15 cellular contexts compared by ENCODE assay signal in the genomic region with DNA sequence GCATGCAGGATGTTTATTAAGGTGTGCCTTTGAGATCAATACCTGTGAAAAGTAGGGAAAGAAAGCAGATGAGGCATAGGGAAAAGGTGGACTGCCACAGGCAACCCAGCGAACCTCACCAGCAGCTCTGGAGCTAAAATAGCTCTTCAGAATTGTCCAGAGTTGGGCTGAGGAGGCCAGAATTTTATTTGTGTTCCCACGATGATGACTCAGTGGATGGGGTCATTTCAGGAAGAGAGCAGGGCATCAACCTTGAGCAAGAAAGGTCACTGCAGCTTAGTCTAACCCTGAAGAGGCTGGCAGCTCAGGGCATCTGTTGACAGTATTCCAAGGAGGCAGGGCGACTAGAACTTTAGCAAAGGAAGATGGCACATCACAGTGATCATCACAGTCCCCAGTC.
DNase-seq lines count a peak whose midpoint lies in the region; ATAC-seq and TF ChIP-seq lines count a peak whose summit lies in the region.
"Had no signal": no experiment of that assay in that cellular context is flagged by ENCODE, and none has a peak within 500 bp of the region (broad histone marks: within the 10 kb centered on the region; RNA-seq: fewer than 3 reads in every experiment).

No MANE protein-coding gene starts in this region.

- H3K27ac ChIP-seq in hepatocyte, result peak overlapping the region; percentile 44
- H3K27ac ChIP-seq: coronary artery, heart left ventricle, testis had no signal

- H4K20me1 ChIP-seq in hepatocyte (ENCODE audit: insufficient read depth, poor library complexity, severe bottlenecking), result no peaks in the 10 kb centered on the region

- H3K9me2 ChIP-seq in hepatocyte (replicated peaks; ENCODE audit: insufficient read depth), result no peaks in the 10 kb centered on the region

- no peaks in the 10 kb centered on the region for H3K4me1 ChIP-seq in hepatocyte (ENCODE audit: insufficient read depth)
- H3K4me1 ChIP-seq: heart left ventricle, testis had no signal

- peak overlapping the region; percentile 44 for H3K4me2 ChIP-seq in hepatocyte

- H3K79me2 ChIP-seq in hepatocyte, result no peaks in the 10 kb centered on the region

- DNase-seq in ELF-1 (ENCODE audit: low read depth, low spot score), result peak; percentile 12
- no peak for DNase-seq in hepatocyte (ENCODE audit: low spot score)
- peak; percentile 59 for DNase-seq in renal cortical epithelial cell (ENCODE audit: low read depth)
- DNase-seq in NCI-H1417 treated with DMSO at 0.1 percent for 48 hours (lab: John Stamatoyannopoulos, UW), result no peak
- no peak for DNase-seq in cerebellar cortex (ENCODE audit: low spot score)
- DNase-seq: CD8-positive, alpha-beta T cell; heart left ventricle; occipital lobe; testis had no signal

- H3K27me3 ChIP-seq in hepatocyte, result no peaks in the 10 kb centered on the region
- H3K27me3 ChIP-seq: heart left ventricle, testis had no signal

- no peaks in the 10 kb centered on the region for H3K9me3 ChIP-seq in hepatocyte (ENCODE audit: low read depth)
- H3K9me3 ChIP-seq: heart left ventricle, testis had no signal

- H2AFZ ChIP-seq in hepatocyte, result no peak overlapping the region

- no peaks in the 10 kb centered on the region for H3K36me3 ChIP-seq in hepatocyte (replicated peaks; ENCODE audit: insufficient read depth, low read depth)
- H3K36me3 ChIP-seq: heart left ventricle had no signal

- peak; percentile 40 for ATAC-seq in SK-N-SH treated with all-trans-retinoic acid at 6 μM for 48 hours
- ATAC-seq in HG02840 (IDR thresholded peaks at IDR 0.05; ENCODE audit: low FRiP score, unreplicated experiment), result no peak
- ATAC-seq in HG02571 (IDR thresholded peaks at IDR 0.05; ENCODE audit: unreplicated experiment), result no peak
- ATAC-seq: CD8-positive, alpha-beta T cell; heart left ventricle; sciatic nerve; stimulated activated memory B cell treated with anti-CD40 and anti-IgM and Interleukin-4, amounts not matched to agents 10 μg/mL and 1 μg/mL and 100 μg/mL, for 72 hours had no signal

- H3K4me3 ChIP-seq in hepatocyte, result no peak overlapping the region
- H3K4me3 ChIP-seq: coronary artery, heart left ventricle, testis had no signal

- WGBS in hepatocyte (ENCODE audit: low lambda C conversion rate, missing lambda C conversion rate), result 60% methylated on average over 3 of the region's 3 CpGs

- TF ChIP-seq CTCF in hepatocyte (IDR thresholded peaks at IDR 0.05; ENCODE audit: poor library complexity), result no peak

TF ChIP-seq in SK-N-SH treated with all-trans-retinoic acid at 6 μM for 48 hours, 23 proteins besides CTCF, POLR2A, EP300 and RAD21:
- TF ChIP-seq PATZ1 (CRISPR knock-in tag; IDR thresholded peaks at IDR 0.05; ENCODE audit: borderline replicate concordance) (no peak), OSR1 (CRISPR knock-in tag; IDR thresholded peaks at IDR 0.05) (no peak), BACH2 (CRISPR knock-in tag; IDR thresholded peaks at IDR 0.05; ENCODE audit: borderline replicate concordance) (no peak), ZNF565 (CRISPR knock-in tag; conservative IDR thresholded peaks at IDR 0.05; ENCODE audit: low read depth) (no peak), ZC3H10 (CRISPR knock-in tag; IDR thresholded peaks at IDR 0.05) (no peak), POU6F1 (CRISPR knock-in tag; IDR thresholded peaks at IDR 0.05; ENCODE audit: borderline replicate concordance, low read depth) (no peak), SNAI2 (CRISPR knock-in tag; IDR thresholded peaks at IDR 0.05) (no peak), ISL1 (CRISPR knock-in tag; IDR thresholded peaks at IDR 0.05) (no peak), CREB5 (CRISPR knock-in tag; IDR thresholded peaks at IDR 0.05; ENCODE audit: low read depth) (no peak), ESRRG (CRISPR knock-in tag; IDR thresholded peaks at IDR 0.05) (no peak), RARB (CRISPR knock-in tag; IDR thresholded peaks at IDR 0.05) (no peak), TCF4 (CRISPR knock-in tag; IDR thresholded peaks at IDR 0.05; ENCODE audit: borderline replicate concordance) (no peak), ARNTL (CRISPR knock-in tag; IDR thresholded peaks at IDR 0.05; ENCODE audit: borderline replicate concordance, low read depth) (no peak), TOX (CRISPR knock-in tag; IDR thresholded peaks at IDR 0.05; ENCODE audit: borderline replicate concordance) (no peak)
- TF ChIP-seq, protein P1, sequence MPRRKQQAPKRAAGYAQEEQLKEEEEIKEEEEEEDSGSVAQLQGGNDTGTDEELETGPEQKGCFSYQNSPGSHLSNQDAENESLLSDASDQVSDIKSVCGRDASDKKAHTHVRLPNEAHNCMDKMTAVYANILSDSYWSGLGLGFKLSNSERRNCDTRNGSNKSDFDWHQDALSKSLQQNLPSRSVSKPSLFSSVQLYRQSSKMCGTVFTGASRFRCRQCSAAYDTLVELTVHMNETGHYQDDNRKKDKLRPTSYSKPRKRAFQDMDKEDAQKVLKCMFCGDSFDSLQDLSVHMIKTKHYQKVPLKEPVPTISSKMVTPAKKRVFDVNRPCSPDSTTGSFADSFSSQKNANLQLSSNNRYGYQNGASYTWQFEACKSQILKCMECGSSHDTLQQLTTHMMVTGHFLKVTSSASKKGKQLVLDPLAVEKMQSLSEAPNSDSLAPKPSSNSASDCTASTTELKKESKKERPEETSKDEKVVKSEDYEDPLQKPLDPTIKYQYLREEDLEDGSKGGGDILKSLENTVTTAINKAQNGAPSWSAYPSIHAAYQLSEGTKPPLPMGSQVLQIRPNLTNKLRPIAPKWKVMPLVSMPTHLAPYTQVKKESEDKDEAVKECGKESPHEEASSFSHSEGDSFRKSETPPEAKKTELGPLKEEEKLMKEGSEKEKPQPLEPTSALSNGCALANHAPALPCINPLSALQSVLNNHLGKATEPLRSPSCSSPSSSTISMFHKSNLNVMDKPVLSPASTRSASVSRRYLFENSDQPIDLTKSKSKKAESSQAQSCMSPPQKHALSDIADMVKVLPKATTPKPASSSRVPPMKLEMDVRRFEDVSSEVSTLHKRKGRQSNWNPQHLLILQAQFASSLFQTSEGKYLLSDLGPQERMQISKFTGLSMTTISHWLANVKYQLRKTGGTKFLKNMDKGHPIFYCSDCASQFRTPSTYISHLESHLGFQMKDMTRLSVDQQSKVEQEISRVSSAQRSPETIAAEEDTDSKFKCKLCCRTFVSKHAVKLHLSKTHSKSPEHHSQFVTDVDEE (CRISPR knock-in tag; IDR thresholded peaks at IDR 0.05), result no peak

Comparison
In these comparisons a context has a peak if more than half of its experiments do, and no peak if none do; other contexts are left out.
1. DNase-seq: peak in ELF-1 (single experiment) and renal cortical epithelial cell (single experiment); none in hepatocyte (single experiment), NCI-H1417 treated with DMSO at 0.1 percent for 48 hours (single experiment) and cerebellar cortex (single experiment).